In the genomic region with DNA sequence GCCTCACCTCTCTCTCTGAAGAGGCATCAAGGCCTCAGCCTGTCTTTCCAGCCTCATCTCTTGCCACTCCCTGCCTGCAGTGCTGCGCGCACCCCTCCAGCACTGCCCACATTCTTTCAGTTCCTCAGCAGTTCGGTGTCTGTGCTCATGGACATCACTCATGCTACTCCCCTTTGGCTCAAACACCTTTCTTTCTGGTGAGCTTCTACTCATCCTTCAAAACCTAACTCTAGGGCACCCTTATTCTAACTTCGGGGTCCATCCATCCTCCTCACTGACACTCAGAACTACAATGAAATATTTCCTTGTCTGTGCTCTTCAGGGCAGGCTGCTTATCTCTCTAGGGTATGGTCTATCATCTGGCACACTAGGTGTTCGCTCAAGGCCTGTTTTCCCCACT, we compare ENCODE assay signal across 25 cellular contexts.
DNase-seq lines count a peak whose midpoint lies in the region; ATAC-seq and TF ChIP-seq lines count a peak whose summit lies in the region.
"Had no signal": no experiment of that assay in that cellular context is flagged by ENCODE, and none has a peak within 500 bp of the region (broad histone marks: within the 10 kb centered on the region; RNA-seq: fewer than 3 reads in every experiment).

No MANE protein-coding gene starts in this region.

- no peaks in the 10 kb centered on the region for H3K79me2 ChIP-seq in mesendoderm (ENCODE audit: control insufficient read depth, insufficient read depth, low read length)

- peak overlapping the region; percentile 52 for H3K56ac ChIP-seq in mesendoderm (ENCODE audit: low read length)

- H3K4me3 Mint-ChIP-seq in nephron progenitor cell = no peak overlapping the region
- H3K4me3 Mint-ChIP-seq: CD14-positive monocyte; CD4-positive, alpha-beta memory T cell; CD4-positive, CD25-positive, alpha-beta regulatory T cell; CD8-positive, alpha-beta memory T cell had no signal

- no peak for DNase-seq in cardiac muscle cell (ENCODE audit: low read depth in 1 of 2, low spot score in 1 of 2)
- no peak for DNase-seq in Right ventricle myocardium inferior (ENCODE audit: missing footprints)
- no peak for DNase-seq in mesendoderm
- DNase-seq in nephron progenitor cell = no peak
- no peak for DNase-seq in H4 (ENCODE audit: low spot score)
- DNase-seq in activated naive CD4-positive, alpha-beta T cell treated with anti-CD3 and anti-CD28 coated beads, Interleukin-2, amount 50 U/mL, for 72 hours (ENCODE audit: low spot score in 2 of 2) = no peak
- no peak for DNase-seq in activated CD4-positive, CD25-positive, alpha-beta regulatory T cell treated with anti-CD3 and anti-CD28 coated beads, Interleukin-2, amount 50 U/mL, for 72 hours
- DNase-seq: 8988T; ACHN; BE2C; C1 segment of cervical spinal cord; CD4-positive, alpha-beta memory T cell; CD4-positive, CD25-positive, alpha-beta regulatory T cell; CD8-positive, alpha-beta memory T cell; COR-L47; DMS 273 treated with DMSO at 0.1 percent for 48 hours; DMS153; DMS53; DMS79; DND-41; EL; GDM1 had no signal

- H2BK120ac ChIP-seq in mesendoderm (ENCODE audit: low read depth, low read length) = no peak overlapping the region

- H3K27ac ChIP-seq in cardiac muscle cell (peak overlapping the region; percentile 87), mesendoderm (ENCODE audit: low read depth, low read length) (no peak overlapping the region)
- H3K27ac ChIP-seq: BLaER1 had no signal

- no peaks in the 10 kb centered on the region for H3K36me3 ChIP-seq in cardiac muscle cell
- no peaks in the 10 kb centered on the region for H3K36me3 ChIP-seq in mesendoderm (ENCODE audit: control insufficient read depth, insufficient read depth, low read length)
- H3K36me3 ChIP-seq: BE2C, BLaER1 had no signal

- H3K27me3 ChIP-seq in cardiac muscle cell (no peaks in the 10 kb centered on the region), mesendoderm (ENCODE audit: insufficient read depth, low read length, poor library complexity) (no peaks in the 10 kb centered on the region)
- H3K27me3 ChIP-seq: BE2C, BLaER1 had no signal

- no peaks in the 10 kb centered on the region for H3K79me1 ChIP-seq in mesendoderm (ENCODE audit: low read length)

- no peak overlapping the region for H2BK15ac ChIP-seq in mesendoderm (replicated peaks; ENCODE audit: low read depth)

- H3K9ac ChIP-seq in mesendoderm (ENCODE audit: low read length) = no peak overlapping the region
- H3K9ac ChIP-seq: BLaER1 had no signal

- H4K8ac ChIP-seq in mesendoderm (ENCODE audit: low read depth, low read length) = no peak overlapping the region

- H3K36me3 Mint-ChIP-seq in nephron progenitor cell (ENCODE audit: low read depth) = no peaks in the 10 kb centered on the region
- H3K36me3 Mint-ChIP-seq in activated naive CD4-positive, alpha-beta T cell treated with anti-CD3 and anti-CD28 coated beads, Interleukin-2, amount 50 U/mL, for 72 hours = no peaks in the 10 kb centered on the region
- H3K36me3 Mint-ChIP-seq: CD14-positive monocyte; CD4-positive, CD25-positive, alpha-beta regulatory T cell had no signal

- H3K4me3 ChIP-seq in cardiac muscle cell (no peak overlapping the region), mesendoderm (ENCODE audit: low read length) (no peak overlapping the region)
- H3K4me3 ChIP-seq: BLaER1, GM12878 had no signal

- H3K9me3 ChIP-seq in cardiac muscle cell (ENCODE audit: low read depth) = no peaks in the 10 kb centered on the region
- H3K9me3 ChIP-seq: BE2C, BLaER1 had no signal

- H3K27ac Mint-ChIP-seq in nephron progenitor cell = peak overlapping the region; percentile 89
- H3K27ac Mint-ChIP-seq in activated naive CD4-positive, alpha-beta T cell treated with anti-CD3 and anti-CD28 coated beads, Interleukin-2, amount 50 U/mL, for 72 hours = no peak overlapping the region
- H3K27ac Mint-ChIP-seq: CD14-positive monocyte; CD4-positive, alpha-beta memory T cell; CD4-positive, CD25-positive, alpha-beta regulatory T cell; CD8-positive, alpha-beta memory T cell had no signal

- peaks cover 11% of the 10 kb centered on the region for H3K27me3 Mint-ChIP-seq in nephron progenitor cell (ENCODE audit: low read depth, poor library complexity)
- H3K27me3 Mint-ChIP-seq: CD4-positive, CD25-positive, alpha-beta regulatory T cell had no signal

- ATAC-seq in Right ventricle myocardium inferior = no peak
- ATAC-seq in activated naive CD4-positive, alpha-beta T cell treated with anti-CD3 and anti-CD28 coated beads, Interleukin-2, amount 50 U/mL, for 72 hours = no peak
- ATAC-seq: GM12878 had no signal

- no peak overlapping the region for H4K5ac ChIP-seq in mesendoderm (ENCODE audit: low read length)

- H3K4me1 Mint-ChIP-seq in nephron progenitor cell = peaks cover 82% of the 10 kb centered on the region
- H3K4me1 Mint-ChIP-seq: CD14-positive monocyte; CD4-positive, alpha-beta memory T cell; CD4-positive, CD25-positive, alpha-beta regulatory T cell; CD8-positive, alpha-beta memory T cell had no signal

- peak overlapping the region; percentile 97 for H2AK5ac ChIP-seq in mesendoderm (ENCODE audit: low read length)

- H3K4ac ChIP-seq in mesendoderm (ENCODE audit: low read depth, low read length) = peak overlapping the region; percentile 25

- peaks cover 50% of the 10 kb centered on the region for H3K4me1 ChIP-seq in cardiac muscle cell (ENCODE audit: low read depth)
- peaks cover 7% of the 10 kb centered on the region for H3K4me1 ChIP-seq in mesendoderm (ENCODE audit: control insufficient read depth, low read depth, low read length)
- H3K4me1 ChIP-seq: BE2C, BLaER1 had no signal

- H2BK5ac ChIP-seq in mesendoderm (ENCODE audit: low read length) = peak overlapping the region; percentile 64

- no peak overlapping the region for H3K23ac ChIP-seq in mesendoderm (ENCODE audit: low read length)

- peaks cover 12% of the 10 kb centered on the region for H3K9me3 Mint-ChIP-seq in nephron progenitor cell
- no peaks in the 10 kb centered on the region for H3K9me3 Mint-ChIP-seq in activated naive CD4-positive, alpha-beta T cell treated with anti-CD3 and anti-CD28 coated beads, Interleukin-2, amount 50 U/mL, for 72 hours

- TF ChIP-seq CTCF in cardiac muscle cell (IDR thresholded peaks at IDR 0.05; ENCODE audit: low read depth, low read length) = no peak
- TF ChIP-seq CTCF in nephron progenitor cell (IDR thresholded peaks at IDR 0.05) = no peak

- no peak overlapping the region for H3K4me2 ChIP-seq in mesendoderm (ENCODE audit: low read length)
- H3K4me2 ChIP-seq: BLaER1 had no signal

- no peak overlapping the region for H3K18ac ChIP-seq in mesendoderm (ENCODE audit: low read length)

- WGBS in mesendoderm (ENCODE audit: extremely low coverage, insufficient coverage, low lambda C conversion rate) = no CpG with 5 or more reads among the region's 5 CpGs

- intact Hi-C loops in Right ventricle myocardium inferior (cut with DNase I) = no loop called here
